ENCODE assay signal across 35 cellular contexts in the genomic region with DNA sequence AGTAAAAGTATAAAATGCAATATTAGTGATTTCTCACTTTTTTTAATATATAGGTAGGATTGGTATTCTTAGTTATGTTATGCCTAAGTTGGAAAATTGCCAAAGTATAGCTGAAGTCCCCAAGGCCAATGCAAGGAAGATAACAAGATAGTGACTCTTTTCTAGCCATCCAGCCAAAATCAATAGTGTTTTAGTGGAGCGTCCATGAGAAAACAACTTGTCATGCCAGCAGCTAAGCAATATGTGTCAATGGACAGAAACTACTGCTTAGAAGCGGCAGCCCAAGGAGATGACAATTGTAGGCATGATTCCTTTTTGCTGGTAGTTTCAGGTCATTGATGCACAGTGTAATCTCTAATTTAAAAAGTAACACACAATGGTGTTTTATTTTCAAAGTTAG.
"Had no signal": no experiment of that assay in that cellular context is flagged by ENCODE, and none has a peak within 500 bp of the region (broad histone marks: within the 10 kb centered on the region; RNA-seq: fewer than 3 reads in every experiment).

No MANE protein-coding gene starts in this region.

- H3K4me3 ChIP-seq: MG63 had no signal

- H3K36me3 ChIP-seq: MG63 had no signal

- DNase-seq: Karpas-422, Kasumi-1, KG1, MG63, MM.1S, MV-4-11, NCI-H1048, NCI-H1092, NCI-H1092 treated with DMSO at 0.1 percent for 48 hours, NCI-H1105, NCI-H1105 treated with DMSO at 0.1 percent for 48 hours, NCI-H1417, NCI-H1417 treated with DMSO at 0.1 percent for 48 hours, NCI-H1436, NCI-H1436 treated with DMSO at 0.1 percent for 48 hours, NCI-H146, NCI-H1694, NCI-H1694 treated with DMSO at 0.1 percent for 48 hours, NCI-H187, NCI-H187 treated with DMSO at 0.1 percent for 48 hours, NCI-H1930, NCI-H2029, NCI-H2029 treated with DMSO at 0.1 percent for 48 hours, NCI-H2081, NCI-H2081 treated with DMSO at 0.1 percent for 48 hours, NCI-H2107, NCI-H2171, NCI-H2171 treated with DMSO at 0.1 percent for 48 hours, NCI-H2227 treated with DMSO at 0.1 percent for 48 hours, NCI-H226, NCI-H345, NCI-H446, NCI-H446 treated with DMSO at 0.1 percent for 48 hours, NCI-H510A had no signal

- H3K4me2 ChIP-seq: KMS-11 had no signal

- H3K27ac ChIP-seq: KMS-11 had no signal

- H3K9me3 ChIP-seq: MG63 had no signal

- H3K9ac ChIP-seq: KMS-11 had no signal

- H3K27me3 ChIP-seq: MG63 had no signal
